ENCODE assay signal across 8 cellular contexts in the genomic region with DNA sequence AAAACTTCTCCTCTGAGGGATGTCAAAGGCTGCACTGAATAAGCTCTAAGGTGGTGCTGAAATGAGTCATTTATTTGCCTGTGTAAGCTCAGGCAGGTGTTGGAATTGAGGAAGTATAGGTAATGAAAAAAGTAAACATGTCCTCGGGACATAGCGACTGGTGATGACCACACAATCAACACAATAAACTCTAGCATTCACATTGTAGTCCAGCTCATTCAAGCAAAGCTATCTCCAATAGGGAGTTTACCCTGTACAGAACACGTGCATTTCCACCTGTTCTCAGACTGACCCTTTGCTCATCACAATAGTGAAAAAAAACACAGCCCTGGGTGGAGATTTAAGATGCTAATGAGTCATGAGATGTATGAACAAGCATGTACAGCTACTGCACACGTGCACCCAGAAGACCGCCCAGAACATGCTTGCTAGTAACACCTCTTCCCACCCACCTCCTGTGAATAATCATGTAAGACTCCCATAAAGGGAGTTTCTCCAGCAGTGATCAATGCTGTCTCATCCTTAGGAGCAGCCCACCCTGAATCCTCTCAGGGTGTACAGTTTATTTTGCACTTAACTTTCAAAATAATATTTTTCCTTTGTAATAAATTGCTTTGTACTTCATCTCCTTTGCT. TPM values are rescaled to one million over a fixed set of nuclear protein-coding genes. Genes with fewer than 3 reads are reported as not detected.
A peak's percentile ranks its signal among the peaks of the same experiment; 100 is the strongest.
DNase-seq lines count a peak whose midpoint lies in the region; ATAC-seq and TF ChIP-seq lines count a peak whose summit lies in the region.

No MANE protein-coding gene starts in this region.

- DNase-seq in H4 (ENCODE audit: low spot score) (peak; percentile 82), LNCaP clone FGC (ENCODE audit: low read depth) (peak; percentile 97), SW 1271 (lab: John Stamatoyannopoulos, UW) (peak; percentile 69 to 86), astrocyte of the spinal cord (ENCODE audit: low read depth, low spot score) (no peak), right lobe of liver (no peak), middle frontal gyrus (ENCODE audit: extremely low spot score, low spot score) (no peak)
- peak; percentile 64 to 70 for DNase-seq in stimulated activated CD8-positive, alpha-beta memory T cell treated with anti-CD3 and anti-CD28 coated beads, Interleukin-7, amount 100 ng/mL, for 4 hours (ENCODE audit: low read depth in 2 of 2)

- H3K4me1 ChIP-seq in ES-I3 (ENCODE audit: insufficient read depth, low read length): peaks cover 19% of the 10 kb centered on the region
- peaks cover 0 to 28% (median 14%) of the 10 kb centered on the region in 4 donors for H3K4me1 ChIP-seq in right lobe of liver

- H3K4me3 ChIP-seq in LNCaP clone FGC (ENCODE audit: low read depth, low read length) (peak overlapping the region; percentile 52), astrocyte of the spinal cord (ENCODE audit: low read depth, low read length) (peak overlapping the region; percentile 29), right lobe of liver (peak overlapping the region; percentile 9 to 59 (median 56))

- ATAC-seq in right lobe of liver: peak; percentile 70 to 76 (median 71)

- TF ChIP-seq CTCF in LNCaP clone FGC (IDR thresholded peaks at IDR 0.05; ENCODE audit: control insufficient read depth, extremely low read depth, insufficient read depth) (no peak), astrocyte of the spinal cord (IDR thresholded peaks at IDR 0.05; ENCODE audit: low read depth, low read length) (no peak), right lobe of liver (IDR thresholded peaks at IDR 0.05) (no peak)

- H3K9ac ChIP-seq in ES-I3 (ENCODE audit: low read depth, low read length): peak overlapping the region; percentile 49; the same call in 1 of the 2 replicates

- WGBS in right lobe of liver (ENCODE audit: insufficient coverage, low coverage, low lambda C conversion rate, missing lambda C conversion rate): 11% methylated on average over 5 of the region's 5 CpGs

- in situ Hi-C loops in astrocyte of the spinal cord (cut with HindIII; ENCODE audit: low sequenced_read_pairs): no loop called here

- H3K9me3 ChIP-seq in ES-I3 (ENCODE audit: control insufficient read depth, insufficient read depth, low read length): peaks cover 5% of the 10 kb centered on the region; the same call in 1 of the 2 replicates
- H3K9me3 ChIP-seq in right lobe of liver: no peaks in the 10 kb centered on the region

- H3K27me3 ChIP-seq in right lobe of liver: no peaks in the 10 kb centered on the region

- peak overlapping the region; percentile 87 to 94 (median 90) for H3K27ac ChIP-seq in right lobe of liver

- intact Hi-C loops in right lobe of liver (cut with DNase I): no loop called here

- H3K36me3 ChIP-seq in ES-I3 (ENCODE audit: insufficient read depth, low read length) (no peaks in the 10 kb centered on the region), right lobe of liver (no peaks in the 10 kb centered on the region)

- no peak for TF ChIP-seq POLR2A in right lobe of liver (IDR thresholded peaks at IDR 0.05)

RNA-seq across cellular contexts. Expression of a gene that starts 33.0 kb away (rescaled TPM):
- total RNA-seq in H4 (2014; rRNA removed; shearing (Covaris generic)): not detected in 2 replicates
- total RNA-seq in right lobe of liver: 1 to 10 TPM in 5 of 6 experiments, under 1 TPM in 1; 0.71 to 3.8 (median 2.6) TPM

RNA-seq across cellular contexts. Expression of a gene that starts 45.1 kb away (rescaled TPM):
- total RNA-seq in H4 (2014; rRNA removed; shearing (Covaris generic)): 14.7 and 18.8 TPM in 2 replicates
- 1 to 10 TPM in 4 of 6 experiments, under 1 TPM in 2; 0.42 to 4.4 (median 1.3) TPM for total RNA-seq in right lobe of liver

RNA-seq across cellular contexts. Expression of a gene that starts 45.9 kb away (rescaled TPM):
- total RNA-seq in H4 (2014; rRNA removed; shearing (Covaris generic)): 12.6 and 12.7 TPM in 2 replicates
- total RNA-seq in right lobe of liver: 1 to 10 TPM; 6.0 to 9.1 (median 8.0) TPM

Comparison
In these comparisons a context has a peak if more than half of its experiments do, and no peak if none do; other contexts are left out.
1. DNase-seq: peak in H4 (single experiment), LNCaP clone FGC (single experiment), SW 1271 (2 of 2) and stimulated activated CD8-positive, alpha-beta memory T cell treated with anti-CD3 and anti-CD28 coated beads, Interleukin-7, amount 100 ng/mL, for 4 hours (2 of 2); none in astrocyte of the spinal cord (single experiment), right lobe of liver (0 of 3) and middle frontal gyrus (single experiment).
2. Peak in every context shown above with its lines, with median percentiles within 50 percentile points of each other: H3K4me3 ChIP-seq.